ENCODE assay signal across 32 cellular contexts in genomic region chr2:145815933-145816332, GRCh38.
DNase-seq lines count a peak whose midpoint lies in the region; ATAC-seq and TF ChIP-seq lines count a peak whose summit lies in the region.
"Had no signal": no experiment of that assay in that cellular context is flagged by ENCODE, and none has a peak within 500 bp of the region (broad histone marks: within the 10 kb centered on the region; RNA-seq: fewer than 3 reads in every experiment).

No MANE protein-coding gene starts in this region.

- peak; percentile 26 for DNase-seq in A172 (ENCODE audit: low spot score)
- peak; percentile 9 for DNase-seq in ELR (ENCODE audit: low read depth)
- peak; percentile 35 to 84 for DNase-seq in NCI-H524 (lab: John Stamatoyannopoulos, UW)
- peak; percentile 7 for DNase-seq in fibroblast of mammary gland (ENCODE audit: low read depth)
- no peak for DNase-seq in NK-92 (lab: John Stamatoyannopoulos, UW; ENCODE audit: unreplicated experiment)
- no peak for DNase-seq in GM13977 (ENCODE audit: low spot score)
- DNase-seq: activated CD4-positive, alpha-beta T cell treated with anti-CD3 and anti-CD28 coated beads, Interleukin-2, amount 10 ng/mL, durations not matched to agents 24 days and 14 days; activated gamma-delta T cell treated with Interleukin-2 at 50 U/mL for 16 hours; activated naive CD8-positive, alpha-beta T cell treated with anti-CD3 and anti-CD28 coated beads, Interleukin-2, amount 10 ng/mL, durations not matched to agents 7 days and 5 days; activated T-cell treated with anti-CD3 and anti-CD28 coated beads, Interleukin-2, amount 50 U/mL, for 1 hour; aorta; CD8-positive, alpha-beta T cell; DMS53; effector CD4-positive, alpha-beta T cell; GDM1; GOT3; immature natural killer cell; KBM-7; left colon; MG63; NCI-H1930; NCI-H2227 treated with DMSO at 0.1 percent for 48 hours; nephron progenitor cell; ovary; retina; small intestine; stimulated activated naive CD4-positive, alpha-beta T cell; testis had no signal

- no peak overlapping the region for H3K4me3 ChIP-seq in fibroblast of mammary gland (ENCODE audit: control insufficient read depth, low read depth, low read length)
- H3K4me3 ChIP-seq: A549, MG63, ovary, testis had no signal

- TF ChIP-seq CTCF in fibroblast of mammary gland (conservative IDR thresholded peaks at IDR 0.05; ENCODE audit: control insufficient read depth, insufficient read depth, low read depth, low read length) (no peak), GM13977 (IDR thresholded peaks at IDR 0.05; ENCODE audit: extremely low read depth, insufficient read depth, missing control alignments) (no peak)

- in situ Hi-C loops in GM13977 (cut with MboI; ENCODE audit: low pct_unique_long_range_greater_than_20kb, low sequenced_read_pairs, unreplicated experiment) = no loop called here

- ATAC-seq in HG02759 (IDR thresholded peaks at IDR 0.05; ENCODE audit: unreplicated experiment) (no peak), HG03378 (IDR thresholded peaks at IDR 0.05; ENCODE audit: unreplicated experiment) (no peak)
- ATAC-seq: A549; CD8-positive, alpha-beta T cell; left colon; WTC11 had no signal

Comparison
In these comparisons a context has a peak if more than half of its experiments do, and no peak if none do; other contexts are left out.
1. DNase-seq: peak in A172 (single experiment), ELR (single experiment), NCI-H524 (2 of 2) and fibroblast of mammary gland (single experiment); none in NK-92 (single experiment) and GM13977 (single experiment).